13 cellular contexts compared by ENCODE assay signal in genomic region chr16:30113711-30114333, GRCh38. TPM values are rescaled to one million over a fixed set of nuclear protein-coding genes. Genes with fewer than 3 reads are reported as not detected.
DNase-seq lines count a peak whose midpoint lies in the region; ATAC-seq and TF ChIP-seq lines count a peak whose summit lies in the region.
"Had no signal": no experiment of that assay in that cellular context is flagged by ENCODE, and none has a peak within 500 bp of the region (broad histone marks: within the 10 kb centered on the region; RNA-seq: fewer than 3 reads in every experiment).

No MANE protein-coding gene starts in this region.

- H3K27me3 Mint-ChIP-seq in Calu3 (ENCODE audit: unreplicated experiment), result no peaks in the 10 kb centered on the region
- H3K27me3 Mint-ChIP-seq: activated CD4-positive, alpha-beta T cell treated with anti-CD3 and anti-CD28 coated beads, Interleukin-2, amount 10 ng/mL, durations not matched to agents 7 days and 5 days; CD4-positive, alpha-beta T cell had no signal

- no peaks in the 10 kb centered on the region for H3K9me3 Mint-ChIP-seq in Calu3 (ENCODE audit: low read depth, unreplicated experiment)
- H3K9me3 Mint-ChIP-seq: activated CD4-positive, alpha-beta T cell treated with anti-CD3 and anti-CD28 coated beads, Interleukin-2, amount 10 ng/mL, durations not matched to agents 7 days and 5 days; CD4-positive, alpha-beta T cell had no signal

- TF ChIP-seq RAD21 in Ishikawa (IDR thresholded peaks at IDR 0.05; ENCODE audit: low read depth), result no peak

- H3K4me1 ChIP-seq in duodenal mucosa (ENCODE audit: control insufficient read depth in 1 of 2, insufficient read depth in 2 of 2, low read length in 2 of 2) (peaks cover 39 to 57% of the 10 kb centered on the region in 2 donors), psoas muscle (no peaks in the 10 kb centered on the region), osteoblast (ENCODE audit: insufficient read depth, low read length) (peaks cover 6% of the 10 kb centered on the region)

- H3K4me2 ChIP-seq in osteoblast (ENCODE audit: insufficient read depth, low read length), result no peak overlapping the region

- no TSS peak for BruUV-seq in Calu3 (replicated peaks; lab: Mats Ljungman, UMichigan)

- TF ChIP-seq CTCF in Calu3 (IDR thresholded peaks at IDR 0.05; ENCODE audit: unreplicated experiment) (no peak), psoas muscle (IDR thresholded peaks at IDR 0.05) (no peak), osteoblast (IDR thresholded peaks at IDR 0.05; ENCODE audit: extremely low read depth, low read depth, low read length) (no peak)

- H3K27ac ChIP-seq in duodenal mucosa (ENCODE audit: low read depth, low read length) (peak overlapping the region; percentile 3), psoas muscle (no peak overlapping the region), osteoblast (ENCODE audit: low read depth, low read length) (no peak overlapping the region)

- CTCF ChIA-PET in Calu3 (lab: Charles Lee), result interaction anchor here (2.5 kb wide), 1 partner anchor 22 kb away, joined by 12 read pairs; the partner anchor contains the start of gene TBX6

- no peak overlapping the region for H2AFZ ChIP-seq in osteoblast (ENCODE audit: low read length)

- H3K27ac Mint-ChIP-seq in Calu3 (ENCODE audit: unreplicated experiment), result peak overlapping the region; percentile 64
- H3K27ac Mint-ChIP-seq: CD4-positive, alpha-beta T cell had no signal

- 86 to 89% (median 86%) methylated on average over 20 of the region's 20 CpGs for WGBS in psoas muscle, 3 donors

- no peaks in the 10 kb centered on the region for H3K79me2 ChIP-seq in osteoblast (ENCODE audit: insufficient read depth, low read length)

- intact Hi-C loops in Calu3 (cut with micrococcal nuclease; ENCODE audit: unreplicated experiment), result no loop called here
- intact Hi-C loops in psoas muscle (cut with DNase I), result no loop called here

- peaks cover 4% of the 10 kb centered on the region for H4K20me1 ChIP-seq in osteoblast (ENCODE audit: insufficient read depth, low read length)

- H3K36me3 ChIP-seq in duodenal mucosa (ENCODE audit: control insufficient read depth in 1 of 2, insufficient read depth in 2 of 2, low read length in 2 of 2) (peaks cover 24 to 43% of the 10 kb centered on the region in 2 donors), psoas muscle (ENCODE audit: insufficient read depth in 1 of 2, low read depth in 1 of 2) (peaks cover 0 to 72% of the 10 kb centered on the region in 2 donors), osteoblast (ENCODE audit: insufficient read depth, low read length) (peaks cover 53% of the 10 kb centered on the region)

- DNase-seq in Calu3 (no peak), psoas muscle (no peak), osteoblast (ENCODE audit: insufficient read length, low spot score, missing footprints) (no peak), NCI-H510A treated with DMSO at 0.1 percent for 48 hours (lab: John Stamatoyannopoulos, UW) (no peak)
- DNase-seq: activated CD4-positive, alpha-beta T cell treated with anti-CD3 and anti-CD28 coated beads, Interleukin-2, amount 10 ng/mL, durations not matched to agents 7 days and 5 days; CD4-positive, alpha-beta T cell; glutamatergic neuron; NCI-H1694; NCI-H69 had no signal

- no peak; the same call in 1 of the 2 replicates for TF ChIP-seq EP300 in Ishikawa (IDR thresholded peaks at IDR 0.05; ENCODE audit: borderline replicate concordance)

- H3K4me1 Mint-ChIP-seq in Calu3 (ENCODE audit: low read depth, unreplicated experiment), result peaks cover 32% of the 10 kb centered on the region

- no peak overlapping the region for H3K4me3 ChIP-seq in duodenal mucosa (ENCODE audit: low read depth in 1 of 2, low read length in 2 of 2)
- H3K4me3 ChIP-seq in psoas muscle, result no peak overlapping the region
- H3K4me3 ChIP-seq in osteoblast (ENCODE audit: insufficient read depth, low read length), result no peak overlapping the region

- H3K27me3 ChIP-seq in duodenal mucosa (ENCODE audit: control insufficient read depth in 1 of 2, insufficient read depth in 2 of 2, low read length in 2 of 2) (no peaks in the 10 kb centered on the region), psoas muscle (ENCODE audit: insufficient read depth in 3 of 3, low read length in 2 of 3) (no peaks in the 10 kb centered on the region), osteoblast (ENCODE audit: insufficient read depth, low read length) (no peaks in the 10 kb centered on the region)

- ATAC-seq in psoas muscle (peak in 3 of 4 donors; percentile 3 to 18 (median 3)), HG03439 (IDR thresholded peaks at IDR 0.05; ENCODE audit: unreplicated experiment) (no peak), GM18519 (IDR thresholded peaks at IDR 0.05; ENCODE audit: low FRiP score, unreplicated experiment) (no peak)

- no peak overlapping the region for H3K4me3 Mint-ChIP-seq in Calu3 (ENCODE audit: low read depth, unreplicated experiment)
- H3K4me3 Mint-ChIP-seq: activated CD4-positive, alpha-beta T cell treated with anti-CD3 and anti-CD28 coated beads, Interleukin-2, amount 10 ng/mL, durations not matched to agents 7 days and 5 days; CD4-positive, alpha-beta T cell had no signal

- H3K9ac ChIP-seq in duodenal mucosa (ENCODE audit: low read depth in 1 of 2, low read length in 2 of 2), result peak overlapping the region in 1 of 2 donors; percentile 29

- H3K9me3 ChIP-seq in duodenal mucosa (ENCODE audit: control insufficient read depth in 1 of 2, low read length in 2 of 2) (no peaks in the 10 kb centered on the region), psoas muscle (no peaks in the 10 kb centered on the region), osteoblast (ENCODE audit: low read depth, low read length) (no peaks in the 10 kb centered on the region)

- H3K36me3 Mint-ChIP-seq in Calu3 (ENCODE audit: insufficient read depth, unreplicated experiment), result peaks cover 25% of the 10 kb centered on the region

TF ChIP-seq in Ishikawa, 13 proteins besides CTCF, POLR2A, EP300 and RAD21:
- TF ChIP-seq EGR1 (IDR thresholded peaks at IDR 0.05) (no peak), TAF1 (IDR thresholded peaks at IDR 0.05; ENCODE audit: low read depth) (no peak), TCF12 (IDR thresholded peaks at IDR 0.05; ENCODE audit: low read depth) (no peak), MAX (IDR thresholded peaks at IDR 0.05) (no peak), ZBTB7A (IDR thresholded peaks at IDR 0.05; ENCODE audit: low read depth) (0 out of 2 replicates have a peak, but pooled peaks have one; percentile 24)
TF ChIP-seq in Ishikawa: peak in this region for 1.

RNA-seq across cellular contexts. Expression of gene GDPD3, which starts 0.5 kb away (rescaled TPM):
- total RNA-seq in Calu3 (2022), result 7.8 and 9.4 TPM in 2 replicates
- 1 to 10 TPM in 2 of 4 donors, under 1 TPM in 2; 0.56 to 3.1 (median 1.3) TPM for total RNA-seq in psoas muscle
- polyA plus RNA-seq in psoas muscle, result under 1 TPM; 0.48 to 0.91 (median 0.89) TPM
- 0.36 and 0.88 TPM in 2 replicates for total RNA-seq in osteoblast

RNA-seq across cellular contexts. Expression of gene MAPK3, which starts 9.2 kb away (rescaled TPM):
- 69.9 and 82.1 TPM in 2 replicates for total RNA-seq in Calu3 (2022)
- total RNA-seq in psoas muscle, result 10 to 100 TPM; 37.2 to 45.2 (median 41.0) TPM
- 10 to 100 TPM; 25.6 to 53.0 (median 48.7) TPM for polyA plus RNA-seq in psoas muscle
- total RNA-seq in osteoblast, result 40.2 and 40.7 TPM in 2 replicates

RNA-seq across cellular contexts. Expression of gene YPEL3, which starts 17.8 kb away (rescaled TPM):
- 21.1 and 28.0 TPM in 2 replicates for total RNA-seq in Calu3 (2022)
- total RNA-seq in psoas muscle, result 100 to 1,000 TPM in 1 of 4 donors, 10 to 100 TPM in 3; 47.1 to 156 (median 60.2) TPM
- 10 to 100 TPM; 24.8 to 96.2 (median 81.4) TPM for polyA plus RNA-seq in psoas muscle
- total RNA-seq in osteoblast, result 28.2 and 31.2 TPM in 2 replicates

RNA-seq across cellular contexts. Expression of gene TBX6, which starts 22.1 kb away (rescaled TPM):
- total RNA-seq in Calu3 (2022) (3.6 and 4.7 TPM in 2 replicates), psoas muscle (1 to 10 TPM in 1 of 4 donors, under 1 TPM in 3; 0.32 to 1.0 (median 0.51) TPM), osteoblast (0.29 and 0.36 TPM in 2 replicates)
- 1 to 10 TPM in 2 of 3 donors, under 1 TPM in 1; 0.76 to 1.6 (median 1.5) TPM for polyA plus RNA-seq in psoas muscle

RNA-seq across cellular contexts. Expression of gene PPP4C, which starts 38.0 kb away (rescaled TPM):
- total RNA-seq in Calu3 (2022) (184 and 187 TPM in 2 replicates), psoas muscle (10 to 100 TPM; 38.1 to 64.5 (median 58.5) TPM), osteoblast (175 and 178 TPM in 2 replicates)
- polyA plus RNA-seq in psoas muscle, result 100 to 1,000 TPM in 2 of 3 donors, 10 to 100 TPM in 1; 79.1 to 172 (median 130) TPM

Comparison
In these comparisons a context has a peak if more than half of its experiments do, and no peak if none do; other contexts are left out.
1. ATAC-seq: peak in psoas muscle (3 of 4); none in HG03439 (single experiment) and GM18519 (single experiment).